ENCODE assay signal across 35 cellular contexts in the genomic region with DNA sequence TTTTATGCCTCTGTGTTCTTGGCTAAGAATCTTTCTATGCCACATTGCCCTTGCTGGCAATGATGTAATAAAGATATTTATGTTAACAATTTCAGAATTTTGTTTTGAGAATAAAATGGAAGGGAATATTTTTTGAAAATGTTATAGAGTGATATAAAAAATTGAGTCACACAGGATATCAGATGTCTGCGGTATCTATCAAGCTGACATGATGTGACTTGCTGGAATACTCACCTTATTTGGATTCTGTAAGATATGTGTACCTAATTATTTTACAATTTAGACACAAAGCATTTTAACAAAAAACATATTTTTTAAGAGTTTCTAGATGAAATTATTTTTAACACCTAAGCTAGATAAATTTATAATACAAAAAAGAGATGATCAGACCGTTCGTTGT.
"Had no signal": no experiment of that assay in that cellular context is flagged by ENCODE, and none has a peak within 500 bp of the region (broad histone marks: within the 10 kb centered on the region; RNA-seq: fewer than 3 reads in every experiment).

No MANE protein-coding gene starts in this region.

- H3K27ac ChIP-seq: adrenal gland, WERI-Rb-1 had no signal

- H3K4me1 ChIP-seq: adrenal gland had no signal

- H3K27me3 ChIP-seq: adrenal gland had no signal

- H3K4me3 ChIP-seq: adrenal gland had no signal

- H3K4me3 Mint-ChIP-seq: activated CD4-positive, alpha-beta memory T cell treated with anti-CD3 and anti-CD28 coated beads, Interleukin-2, amount 10 ng/mL, durations not matched to agents 7 days and 5 days; activated CD4-positive, alpha-beta T cell treated with anti-CD3 and anti-CD28 coated beads for 36 hours; activated CD4-positive, alpha-beta T cell treated with anti-CD3 and anti-CD28 coated beads, Interleukin-2, amount 10 ng/mL, durations not matched to agents 7 days and 5 days; activated CD8-positive, alpha-beta memory T cell treated with anti-CD3 and anti-CD28 coated beads, Interleukin-2, amount 10 ng/mL, durations not matched to agents 7 days and 5 days; activated CD8-positive, alpha-beta T cell treated with anti-CD3 and anti-CD28 coated beads, Interleukin-2, amount 10 ng/mL, durations not matched to agents 7 days and 5 days; activated naive CD4-positive, alpha-beta T cell treated with anti-CD3 and anti-CD28 coated beads for 36 hours; activated naive CD8-positive, alpha-beta T cell treated with anti-CD3 and anti-CD28 coated beads for 36 hours; activated T-cell treated with anti-CD3 and anti-CD28 coated beads, Interleukin-2, amount 50 U/mL, for 24 hours; activated T-cell treated with anti-CD3 and anti-CD28 coated beads, Interleukin-2, amount 50 U/mL, for 72 hours; activated T-helper 1 cell treated with anti-CD3 and anti-CD28 coated beads, Interleukin-12 subunit alpha, Interleukin-12 subunit beta, Interleukin-2, Interleukin-4 antibody, amounts not matched to agents 30 ng/mL and 10 ng/mL and 1 ng/mL, durations not matched to agents 14 hours and 24 hours and 36 hours; activated T-helper 17 cell treated with anti-CD3 and anti-CD28 coated beads, Interleukin-2, amount 50 U/mL, for 72 hours; brain; T-helper 1 cell treated with Interleukin-12 subunit alpha and Interleukin-12 subunit beta and Interleukin-4 antibody, amounts not matched to agents 30 μg/mL and 1 μg/mL, for 36 hours; T-helper 2 cell treated with Interferon-gamma antibody and Interleukin-4, amounts not matched to agents 5 μg/mL and 100 μg/mL, for 36 hours; WTC11 had no signal

- H3K9me3 Mint-ChIP-seq: activated T-helper 17 cell treated with anti-CD3 and anti-CD28 coated beads, Interleukin-2, amount 50 U/mL, for 72 hours had no signal

- H3K36me3 Mint-ChIP-seq: activated CD8-positive, alpha-beta memory T cell treated with anti-CD3 and anti-CD28 coated beads, Interleukin-2, amount 10 ng/mL, durations not matched to agents 7 days and 5 days; activated naive CD4-positive, alpha-beta T cell treated with anti-CD3 and anti-CD28 coated beads, Interleukin-2, amount 50 U/mL, for 72 hours; brain; WTC11 had no signal

- DNase-seq: activated CD4-positive, alpha-beta memory T cell treated with anti-CD3 and anti-CD28 coated beads, Interleukin-2, amount 10 ng/mL, durations not matched to agents 7 days and 5 days; activated CD4-positive, alpha-beta T cell treated with anti-CD3 and anti-CD28 coated beads for 1 hour; activated CD4-positive, alpha-beta T cell treated with anti-CD3 and anti-CD28 coated beads for 36 hours; activated CD4-positive, alpha-beta T cell treated with anti-CD3 and anti-CD28 coated beads for 48 hours; activated CD4-positive, alpha-beta T cell treated with anti-CD3 and anti-CD28 coated beads, Interleukin-2, amount 10 ng/mL, durations not matched to agents 7 days and 5 days; activated CD4-positive, alpha-beta T cell treated with anti-CD3 and anti-CD28 coated beads, Interleukin-2, amount 50 U/mL, for 48 hours; activated CD4-positive, CD25-positive, alpha-beta regulatory T cell; activated CD8-positive, alpha-beta memory T cell treated with anti-CD3 and anti-CD28 coated beads for 24 hours; activated CD8-positive, alpha-beta memory T cell treated with anti-CD3 and anti-CD28 coated beads, Interleukin-2, amount 10 ng/mL, durations not matched to agents 7 days and 5 days; activated CD8-positive, alpha-beta memory T cell treated with anti-CD3 and anti-CD28 coated beads, Interleukin-2, amount 50 U/mL, for 48 hours; activated CD8-positive, alpha-beta T cell treated with anti-CD3 and anti-CD28 coated beads, Interleukin-2, amount 10 ng/mL, durations not matched to agents 7 days and 5 days; activated effector memory CD4-positive, alpha-beta T cell treated with anti-CD3 and anti-CD28 coated beads, Interleukin-2, amount 50 U/mL, for 16 hours; activated gamma-delta T cell treated with Interleukin-2 at 50 U/mL for 16 hours; activated naive CD4-positive, alpha-beta T cell; activated naive CD4-positive, alpha-beta T cell treated with anti-CD3 and anti-CD28 coated beads for 36 hours; activated naive CD4-positive, alpha-beta T cell treated with anti-CD3 and anti-CD28 coated beads, Interleukin-2, amount 50 U/mL, for 16 hours; activated naive CD8-positive, alpha-beta T cell treated with anti-CD3 and anti-CD28 coated beads for 36 hours; activated T-cell treated with anti-CD3 and anti-CD28 coated beads, Interleukin-2, amount 50 U/mL, for 24 hours; activated T-cell treated with anti-CD3 and anti-CD28 coated beads, Interleukin-2, amount 50 U/mL, for 72 hours; adrenal gland; amniotic stem cell; aorta; central memory CD4-positive, alpha-beta T cell; T-helper 1 cell; T-helper 2 cell; T-helper 9 cell; WERI-Rb-1 had no signal

- H3K36me3 ChIP-seq: adrenal gland, WERI-Rb-1 had no signal

- H3K27ac Mint-ChIP-seq: activated CD4-positive, alpha-beta memory T cell treated with anti-CD3 and anti-CD28 coated beads, Interleukin-2, amount 10 ng/mL, durations not matched to agents 7 days and 5 days; activated CD4-positive, alpha-beta T cell treated with anti-CD3 and anti-CD28 coated beads for 36 hours; activated CD4-positive, alpha-beta T cell treated with anti-CD3 and anti-CD28 coated beads, Interleukin-2, amount 10 ng/mL, durations not matched to agents 7 days and 5 days; activated CD8-positive, alpha-beta memory T cell treated with anti-CD3 and anti-CD28 coated beads, Interleukin-2, amount 10 ng/mL, durations not matched to agents 7 days and 5 days; activated CD8-positive, alpha-beta T cell treated with anti-CD3 and anti-CD28 coated beads, Interleukin-2, amount 10 ng/mL, durations not matched to agents 7 days and 5 days; activated naive CD4-positive, alpha-beta T cell treated with anti-CD3 and anti-CD28 coated beads for 36 hours; activated naive CD4-positive, alpha-beta T cell treated with anti-CD3 and anti-CD28 coated beads, Interleukin-2, amount 50 U/mL, for 72 hours; activated naive CD8-positive, alpha-beta T cell treated with anti-CD3 and anti-CD28 coated beads for 36 hours; activated T-cell treated with anti-CD3 and anti-CD28 coated beads, Interleukin-2, amount 50 U/mL, for 24 hours; activated T-cell treated with anti-CD3 and anti-CD28 coated beads, Interleukin-2, amount 50 U/mL, for 72 hours; activated T-helper 1 cell treated with anti-CD3 and anti-CD28 coated beads, Interleukin-12 subunit alpha, Interleukin-12 subunit beta, Interleukin-2, Interleukin-4 antibody, amounts not matched to agents 30 ng/mL and 10 ng/mL and 1 ng/mL, durations not matched to agents 14 hours and 24 hours and 36 hours; activated T-helper 17 cell treated with anti-CD3 and anti-CD28 coated beads, Interleukin-2, amount 50 U/mL, for 72 hours; brain; T-helper 1 cell treated with Interleukin-12 subunit alpha and Interleukin-12 subunit beta and Interleukin-4 antibody, amounts not matched to agents 30 μg/mL and 1 μg/mL, for 36 hours; T-helper 2 cell treated with Interferon-gamma antibody and Interleukin-4, amounts not matched to agents 5 μg/mL and 100 μg/mL, for 36 hours; WTC11 had no signal

- H3K9me3 ChIP-seq: adrenal gland had no signal

- H3K4me1 Mint-ChIP-seq: activated CD4-positive, alpha-beta memory T cell treated with anti-CD3 and anti-CD28 coated beads, Interleukin-2, amount 10 ng/mL, durations not matched to agents 7 days and 5 days; activated CD4-positive, alpha-beta T cell treated with anti-CD3 and anti-CD28 coated beads for 36 hours; activated CD4-positive, alpha-beta T cell treated with anti-CD3 and anti-CD28 coated beads, Interleukin-2, amount 10 ng/mL, durations not matched to agents 7 days and 5 days; activated CD8-positive, alpha-beta memory T cell treated with anti-CD3 and anti-CD28 coated beads, Interleukin-2, amount 10 ng/mL, durations not matched to agents 7 days and 5 days; activated naive CD8-positive, alpha-beta T cell treated with anti-CD3 and anti-CD28 coated beads for 36 hours; activated T-helper 17 cell treated with anti-CD3 and anti-CD28 coated beads, Interleukin-2, amount 50 U/mL, for 72 hours had no signal

- ATAC-seq: activated CD4-positive, alpha-beta T cell treated with anti-CD3 and anti-CD28 coated beads for 36 hours; activated CD4-positive, CD25-positive, alpha-beta regulatory T cell treated with anti-CD3 and anti-CD28 coated beads, Interleukin-2, amount 50 U/mL, for 24 hours; activated CD8-positive, alpha-beta memory T cell treated with anti-CD3 and anti-CD28 coated beads, Interleukin-2, amount 10 ng/mL, durations not matched to agents 7 days and 5 days; activated CD8-positive, alpha-beta T cell treated with anti-CD3 and anti-CD28 coated beads, Interleukin-2, amount 10 ng/mL, durations not matched to agents 7 days and 5 days; activated naive CD4-positive, alpha-beta T cell treated with anti-CD3 and anti-CD28 coated beads, Interleukin-2, amount 50 U/mL, for 72 hours; activated T-cell treated with anti-CD3 and anti-CD28 coated beads, Interleukin-2, amount 50 U/mL, for 72 hours; activated T-helper 17 cell treated with anti-CD3 and anti-CD28 coated beads, Interleukin-2, amount 50 U/mL, for 72 hours; WTC11 had no signal

- H3K27me3 Mint-ChIP-seq: activated CD4-positive, alpha-beta memory T cell treated with anti-CD3 and anti-CD28 coated beads, Interleukin-2, amount 10 ng/mL, durations not matched to agents 7 days and 5 days; activated CD4-positive, alpha-beta T cell treated with anti-CD3 and anti-CD28 coated beads for 36 hours; activated CD4-positive, alpha-beta T cell treated with anti-CD3 and anti-CD28 coated beads, Interleukin-2, amount 10 ng/mL, durations not matched to agents 7 days and 5 days; activated CD8-positive, alpha-beta memory T cell treated with anti-CD3 and anti-CD28 coated beads, Interleukin-2, amount 10 ng/mL, durations not matched to agents 7 days and 5 days; activated naive CD8-positive, alpha-beta T cell treated with anti-CD3 and anti-CD28 coated beads for 36 hours; activated T-cell treated with anti-CD3 and anti-CD28 coated beads, Interleukin-2, amount 50 U/mL, for 24 hours; activated T-helper 17 cell treated with anti-CD3 and anti-CD28 coated beads, Interleukin-2, amount 50 U/mL, for 72 hours had no signal
